8 cellular contexts compared by ENCODE assay signal in genomic region chr6:158559338-158559894, GRCh38. TPM values are rescaled to one million over a fixed set of nuclear protein-coding genes. Genes with fewer than 3 reads are reported as not detected.
DNase-seq lines count a peak whose midpoint lies in the region; ATAC-seq, FAIRE-seq and TF ChIP-seq lines count a peak whose summit lies in the region.

No MANE protein-coding gene starts in this region.

- H3K9me3 Mint-ChIP-seq in Calu3 (ENCODE audit: low read depth, unreplicated experiment) (no peaks in the 10 kb centered on the region), endothelial cell (ENCODE audit: unreplicated experiment) (no peaks in the 10 kb centered on the region)

- peak overlapping the region; percentile 88; the same call in 1 of the 2 replicates for H2AFZ ChIP-seq in OCI-LY3 (ENCODE audit: low read depth, low read length)

- H3K4me1 ChIP-seq in OCI-LY3 (ENCODE audit: low read length): peaks cover 12% of the 10 kb centered on the region

- H3K4me3 Mint-ChIP-seq in Calu3 (ENCODE audit: low read depth, unreplicated experiment) (peak overlapping the region; percentile 85), endothelial cell (ENCODE audit: unreplicated experiment) (peak overlapping the region; percentile 73)

- peak overlapping the region; percentile 93 for H3K9ac ChIP-seq in OCI-LY3 (ENCODE audit: low read length)

- H3K36me3 ChIP-seq in OCI-LY3 (replicated peaks; ENCODE audit: low read depth, low read length): no peaks in the 10 kb centered on the region

- intact Hi-C loops in Calu3 (cut with micrococcal nuclease; ENCODE audit: unreplicated experiment): no loop called here

- no TSS peak for BruUV-seq in Calu3 (replicated peaks; lab: Mats Ljungman, UMichigan)

- peak overlapping the region; percentile 88 for H3K4me2 ChIP-seq in OCI-LY3 (ENCODE audit: low read length)

- no peak overlapping the region for H3K27ac Mint-ChIP-seq in Calu3 (ENCODE audit: unreplicated experiment)
- peak overlapping the region; percentile 30 for H3K27ac Mint-ChIP-seq in endothelial cell (ENCODE audit: unreplicated experiment)

- H3K4me1 Mint-ChIP-seq in Calu3 (ENCODE audit: low read depth, unreplicated experiment) (peaks cover 26% of the 10 kb centered on the region), endothelial cell (ENCODE audit: unreplicated experiment) (peaks cover 54% of the 10 kb centered on the region)

- H3K79me2 ChIP-seq in OCI-LY3 (ENCODE audit: low read length): peaks cover 38% of the 10 kb centered on the region

- H4K20me1 ChIP-seq in OCI-LY3 (ENCODE audit: insufficient read depth, low read length): peaks cover 12% of the 10 kb centered on the region; the same call in 1 of the 2 replicates

- H3K27me3 Mint-ChIP-seq in Calu3 (ENCODE audit: unreplicated experiment) (no peaks in the 10 kb centered on the region), endothelial cell (ENCODE audit: unreplicated experiment) (peaks cover 14% of the 10 kb centered on the region)

- CTCF ChIA-PET in Calu3 (lab: Charles Lee): no interaction called here

- FAIRE-seq in frontal cortex (lab: Jason Lieb, UNC): no peak

- ATAC-seq in omental fat pad (ENCODE audit: low FRiP score) (peak; percentile 7), HG03280 (IDR thresholded peaks at IDR 0.05; ENCODE audit: unreplicated experiment) (no peak)

- H3K27ac ChIP-seq in OCI-LY3 (ENCODE audit: low read length): no peak overlapping the region; the same call in 1 of the 2 replicates

- no peaks in the 10 kb centered on the region for H3K27me3 ChIP-seq in OCI-LY3 (ENCODE audit: low read depth, low read length)

- DNase-seq in Calu3 (no peak), endothelial cell (ENCODE audit: low spot score) (no peak), omental fat pad (ENCODE audit: low spot score) (no peak), Kasumi-1 (lab: John Stamatoyannopoulos, UW) (no peak), NCI-H345 (lab: John Stamatoyannopoulos, UW) (no peak), frontal cortex (ENCODE audit: low spot score in 2 of 2) (no peak)

- TF ChIP-seq CTCF in Calu3 (IDR thresholded peaks at IDR 0.05; ENCODE audit: unreplicated experiment) (no peak), OCI-LY3 (IDR thresholded peaks at IDR 0.05; ENCODE audit: low read depth, low read length) (no peak), endothelial cell (IDR thresholded peaks at IDR 0.05; ENCODE audit: unreplicated experiment) (no peak), omental fat pad (IDR thresholded peaks at IDR 0.05) (no peak)

- H3K36me3 Mint-ChIP-seq in Calu3 (ENCODE audit: insufficient read depth, unreplicated experiment) (peaks cover 40% of the 10 kb centered on the region), endothelial cell (ENCODE audit: low read depth, unreplicated experiment) (peaks cover 8% of the 10 kb centered on the region)

- H3K9me3 ChIP-seq in OCI-LY3 (ENCODE audit: insufficient read depth, low read length): no peaks in the 10 kb centered on the region

- peak overlapping the region; percentile 98 for H3K4me3 ChIP-seq in OCI-LY3 (ENCODE audit: low read length)

RNA-seq across cellular contexts. Expression of gene TMEM181, which starts 0.5 kb away (rescaled TPM):
- total RNA-seq in Calu3 (2022) (42.9 and 48.7 TPM in 2 replicates), endothelial cell (ENCODE audit: unreplicated experiment) (29.5 TPM), omental fat pad (10 to 100 TPM; 16.1 to 27.6 (median 20.6) TPM), frontal cortex (64.0 TPM)
